In genomic region chr13:21395953-21396352, GRCh38 we compare ENCODE assay signal across 18 cellular contexts.
DNase-seq lines count a peak whose midpoint lies in the region; ATAC-seq and TF ChIP-seq lines count a peak whose summit lies in the region.
"Had no signal": no experiment of that assay in that cellular context is flagged by ENCODE, and none has a peak within 500 bp of the region (broad histone marks: within the 10 kb centered on the region; RNA-seq: fewer than 3 reads in every experiment).

No MANE protein-coding gene starts in this region.

- POLR2A ChIA-PET in CD4-positive, alpha-beta T cell (lab: Charles Lee), result interaction anchor here (1.5 kb wide), 1 partner anchor 10 kb away, joined by 4 read pairs; no protein-coding TSS in a partner anchor
- POLR2A ChIA-PET in activated CD8-positive, alpha-beta T cell treated with anti-CD3 and anti-CD28 coated beads, Interleukin-2, amount 10 ng/mL, durations not matched to agents 7 days and 5 days (lab: Charles Lee), result no interaction called here

- H4K20me1 ChIP-seq in Karpas-422 (ENCODE audit: insufficient read depth, low read depth, low read length), result no peaks in the 10 kb centered on the region

- peak overlapping the region; percentile 78 for H3K4me3 Mint-ChIP-seq in CD4-positive, alpha-beta T cell
- H3K4me3 Mint-ChIP-seq in activated CD8-positive, alpha-beta T cell treated with anti-CD3 and anti-CD28 coated beads, Interleukin-2, amount 10 ng/mL, durations not matched to agents 7 days and 5 days, result peak overlapping the region; percentile 62
- H3K4me3 Mint-ChIP-seq in immature natural killer cell, result peak overlapping the region in 2 of 5 donors; percentile 2 to 22
- H3K4me3 Mint-ChIP-seq: WTC11 had no signal

- H3K9me3 ChIP-seq in CD4-positive, alpha-beta T cell (ENCODE audit: control insufficient read depth, low read length), result no peaks in the 10 kb centered on the region
- H3K9me3 ChIP-seq in Karpas-422 (ENCODE audit: low read length) (no peaks in the 10 kb centered on the region), tibial nerve (no peaks in the 10 kb centered on the region), thyroid gland (no peaks in the 10 kb centered on the region)
- H3K9me3 ChIP-seq: thoracic aorta had no signal

- H3K9me2 ChIP-seq in Karpas-422 (replicated peaks; ENCODE audit: insufficient read depth, low read length), result no peaks in the 10 kb centered on the region

- H2AFZ ChIP-seq in Karpas-422 (ENCODE audit: low read length), result no peak overlapping the region

- H3K27ac Mint-ChIP-seq in CD4-positive, alpha-beta T cell, result peak overlapping the region; percentile 53
- peak overlapping the region; percentile 58 for H3K27ac Mint-ChIP-seq in activated CD8-positive, alpha-beta T cell treated with anti-CD3 and anti-CD28 coated beads, Interleukin-2, amount 10 ng/mL, durations not matched to agents 7 days and 5 days
- peak overlapping the region; percentile 43 to 80 (median 57) for H3K27ac Mint-ChIP-seq in immature natural killer cell
- H3K27ac Mint-ChIP-seq: WTC11 had no signal

- ATAC-seq in CD4-positive, alpha-beta T cell (ENCODE audit: poor library complexity), result peak; percentile 51
- ATAC-seq in activated CD8-positive, alpha-beta T cell treated with anti-CD3 and anti-CD28 coated beads, Interleukin-2, amount 10 ng/mL, durations not matched to agents 7 days and 5 days, result peak; percentile 54
- ATAC-seq: HCT116, WTC11 had no signal

- no peak for TF ChIP-seq EP300 in tibial nerve (IDR thresholded peaks at IDR 0.05)

- peaks cover 19% of the 10 kb centered on the region for H3K4me1 ChIP-seq in Karpas-422 (ENCODE audit: low read length)
- peaks cover 0 to 5% (median 0%) of the 10 kb centered on the region in 4 donors for H3K4me1 ChIP-seq in tibial nerve
- no peaks in the 10 kb centered on the region for H3K4me1 ChIP-seq in thyroid gland

- TF ChIP-seq POLR2A in tibial nerve (IDR thresholded peaks at IDR 0.05) (no peak), thyroid gland (IDR thresholded peaks at IDR 0.05) (no peak)

- H3K27me3 ChIP-seq in CD4-positive, alpha-beta T cell (ENCODE audit: control insufficient read depth, insufficient read depth, low read length), result no peaks in the 10 kb centered on the region
- H3K27me3 ChIP-seq in Karpas-422 (ENCODE audit: low read length) (no peaks in the 10 kb centered on the region), tibial nerve (no peaks in the 10 kb centered on the region), thyroid gland (no peaks in the 10 kb centered on the region), dorsolateral prefrontal cortex (no peaks in the 10 kb centered on the region)

- no peak overlapping the region for H3K27ac ChIP-seq in CD4-positive, alpha-beta T cell (ENCODE audit: low read depth, low read length)
- no peak overlapping the region for H3K27ac ChIP-seq in Karpas-422 (ENCODE audit: low read length)
- no peak overlapping the region for H3K27ac ChIP-seq in tibial nerve
- H3K27ac ChIP-seq in thyroid gland, result no peak overlapping the region
- no peak overlapping the region for H3K27ac ChIP-seq in dorsolateral prefrontal cortex
- H3K27ac ChIP-seq: thoracic aorta had no signal

- no peaks in the 10 kb centered on the region for H3K27me3 Mint-ChIP-seq in CD4-positive, alpha-beta T cell
- H3K27me3 Mint-ChIP-seq in activated CD8-positive, alpha-beta T cell treated with anti-CD3 and anti-CD28 coated beads, Interleukin-2, amount 10 ng/mL, durations not matched to agents 7 days and 5 days (ENCODE audit: low read depth), result no peaks in the 10 kb centered on the region
- no peaks in the 10 kb centered on the region for H3K27me3 Mint-ChIP-seq in immature natural killer cell (ENCODE audit: low read depth in 3 of 3)

- H3K9ac ChIP-seq in Karpas-422 (ENCODE audit: low read length), result no peak overlapping the region

- 76 to 79% methylated on average over 3 of the region's 3 CpGs for WGBS in tibial nerve, 2 donors
- 79 to 82% methylated on average over 3 of the region's 3 CpGs for WGBS in thyroid gland, 2 donors

- no peaks in the 10 kb centered on the region for H3K9me3 Mint-ChIP-seq in CD4-positive, alpha-beta T cell
- H3K9me3 Mint-ChIP-seq in activated CD8-positive, alpha-beta T cell treated with anti-CD3 and anti-CD28 coated beads, Interleukin-2, amount 10 ng/mL, durations not matched to agents 7 days and 5 days (ENCODE audit: insufficient read depth), result no peaks in the 10 kb centered on the region
- H3K9me3 Mint-ChIP-seq in immature natural killer cell, result no peaks in the 10 kb centered on the region
- H3K9me3 Mint-ChIP-seq: WTC11 had no signal

- H3K36me3 ChIP-seq in Karpas-422 (ENCODE audit: insufficient read depth, low read length) (0 out of 2 replicates have a peak, but pooled peaks cover 13% of the 10 kb centered on the region), tibial nerve (peaks cover 0 to 67% (median 4%) of the 10 kb centered on the region in 3 donors), thyroid gland (peaks cover 0 to 4% of the 10 kb centered on the region in 2 donors)

- DNase-seq in CD4-positive, alpha-beta T cell, result peak in 4 of 10 experiments; percentile 4 to 28 (median 12)
- peak; percentile 25 for DNase-seq in Karpas-422
- peak; percentile 53 for DNase-seq in activated CD8-positive, alpha-beta T cell treated with anti-CD3 and anti-CD28 coated beads, Interleukin-2, amount 10 ng/mL, durations not matched to agents 7 days and 5 days
- DNase-seq in immature natural killer cell, result no peak
- DNase-seq in tibial nerve (ENCODE audit: low spot score in 2 of 2), result no peak
- no peak for DNase-seq in germinal center (ENCODE audit: low spot score)
- DNase-seq in thyroid gland, result no peak
- no peak for DNase-seq in dorsolateral prefrontal cortex
- DNase-seq: caudate nucleus, DMS53, foreskin melanocyte, IMR-90, mesendoderm, NCI-H1417, occipital lobe had no signal

- intact Hi-C loops in CD4-positive, alpha-beta T cell (cut with DNase I, micrococcal nuclease), result loop anchor here in 1 of 2 experiments (5.0 to 10.0 kb wide), 2 partner anchors 61 to 101 kb away; partner anchors contain the start of gene ZDHHC20
- intact Hi-C loops in thyroid gland (cut with DNase I) (no loop called here), dorsolateral prefrontal cortex (cut with DNase I) (no loop called here)

- peaks cover 54% of the 10 kb centered on the region for H3K36me3 Mint-ChIP-seq in CD4-positive, alpha-beta T cell (ENCODE audit: low read depth)
- H3K36me3 Mint-ChIP-seq in activated CD8-positive, alpha-beta T cell treated with anti-CD3 and anti-CD28 coated beads, Interleukin-2, amount 10 ng/mL, durations not matched to agents 7 days and 5 days (ENCODE audit: low read depth), result peaks cover 40% of the 10 kb centered on the region
- H3K36me3 Mint-ChIP-seq in immature natural killer cell, result peaks cover 10 to 20% (median 19%) of the 10 kb centered on the region in 3 donors

- TF ChIP-seq CTCF in CD4-positive, alpha-beta T cell (IDR thresholded peaks at IDR 0.05), result no peak
- TF ChIP-seq CTCF in tibial nerve (IDR thresholded peaks at IDR 0.05) (no peak), thyroid gland (IDR thresholded peaks at IDR 0.05) (no peak), dorsolateral prefrontal cortex (IDR thresholded peaks at IDR 0.05 in 54 of 56, conservative IDR thresholded peaks at IDR 0.05 in 2 of 56; ENCODE audit: low read depth in 1 of 56, partially characterized antibody in 56 of 56) (no peak)

- peaks cover 43% of the 10 kb centered on the region for H3K4me1 Mint-ChIP-seq in CD4-positive, alpha-beta T cell (ENCODE audit: low read depth)
- peaks cover 38% of the 10 kb centered on the region for H3K4me1 Mint-ChIP-seq in activated CD8-positive, alpha-beta T cell treated with anti-CD3 and anti-CD28 coated beads, Interleukin-2, amount 10 ng/mL, durations not matched to agents 7 days and 5 days (ENCODE audit: low read depth)
- peaks cover 34 to 47% of the 10 kb centered on the region in 2 donors for H3K4me1 Mint-ChIP-seq in immature natural killer cell
- H3K4me1 Mint-ChIP-seq: WTC11 had no signal

- H3K4me3 ChIP-seq in Karpas-422 (ENCODE audit: low read length) (no peak overlapping the region), tibial nerve (no peak overlapping the region), thyroid gland (replicated peaks in 1 of 3) (no peak overlapping the region), dorsolateral prefrontal cortex (no peak overlapping the region)
- H3K4me3 ChIP-seq: thoracic aorta had no signal

- CTCF ChIA-PET in CD4-positive, alpha-beta T cell (lab: Charles Lee), result no interaction called here
- CTCF ChIA-PET in activated CD8-positive, alpha-beta T cell treated with anti-CD3 and anti-CD28 coated beads, Interleukin-2, amount 10 ng/mL, durations not matched to agents 7 days and 5 days (lab: Charles Lee), result no interaction called here

- peaks cover 18% of the 10 kb centered on the region for H3K79me2 ChIP-seq in Karpas-422 (ENCODE audit: low read length)

- no peak overlapping the region for H3K4me2 ChIP-seq in Karpas-422 (ENCODE audit: low read depth, low read length, poor library complexity, severe bottlenecking)

Comparison
In these comparisons a context has a peak if more than half of its experiments do, and no peak if none do; other contexts are left out.
1. DNase-seq: peak in Karpas-422 (single experiment) and activated CD8-positive, alpha-beta T cell treated with anti-CD3 and anti-CD28 coated beads, Interleukin-2, amount 10 ng/mL, durations not matched to agents 7 days and 5 days (single experiment); none in immature natural killer cell (0 of 3), tibial nerve (0 of 2), germinal center (single experiment), thyroid gland (0 of 2) and dorsolateral prefrontal cortex (0 of 10).
2. Peak in every context shown above with its lines, with median percentiles within 50 percentile points of each other: H3K27ac Mint-ChIP-seq.